Comparison of ENCODE assay signal across 16 cellular contexts in the genomic region with DNA sequence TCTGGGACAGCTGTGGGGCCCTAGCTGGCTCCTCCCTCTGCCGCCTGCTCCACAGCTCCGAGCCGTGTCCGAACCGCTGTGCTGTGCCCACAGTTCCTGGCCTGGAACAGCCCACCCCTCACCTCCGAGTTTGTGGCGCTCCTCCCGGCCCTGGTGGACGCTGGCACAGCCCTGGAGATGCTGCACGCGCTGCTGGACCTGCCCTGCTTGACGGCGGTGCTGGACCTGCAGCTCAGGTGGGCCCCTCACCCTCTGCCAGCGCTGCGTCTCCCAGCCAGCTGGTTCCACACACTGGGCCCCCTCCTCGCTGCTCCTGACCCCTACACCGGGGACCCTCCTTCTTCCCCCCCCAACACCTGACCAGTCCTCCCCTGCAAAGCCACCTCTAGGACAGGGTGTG. TPM values are rescaled to one million over a fixed set of nuclear protein-coding genes. Genes with fewer than 3 reads are reported as not detected.
DNase-seq lines count a peak whose midpoint lies in the region; ATAC-seq, FAIRE-seq and TF ChIP-seq lines count a peak whose summit lies in the region.
"Had no signal": no experiment of that assay in that cellular context is flagged by ENCODE, and none has a peak within 500 bp of the region (broad histone marks: within the 10 kb centered on the region; RNA-seq: fewer than 3 reads in every experiment).

No MANE protein-coding gene starts in this region.

- H3K4me1 ChIP-seq in K562 (replicated peaks in 1 of 2; ENCODE audit: control insufficient read depth in 2 of 2, insufficient read depth in 2 of 2, low read length in 2 of 2) (peaks cover 0 to 36% of the 10 kb centered on the region in 2 experiments; a peak in 2 of 5 replicates), sigmoid colon (peaks cover 0 to 10% (median 6%) of the 10 kb centered on the region in 4 donors)
- H3K4me1 ChIP-seq: HAP-1 had no signal

- H3K4me2 ChIP-seq in K562 (ENCODE audit: insufficient read depth, low read length): no peak overlapping the region
- H3K4me2 ChIP-seq: BLaER1 had no signal

- peaks cover 57% of the 10 kb centered on the region; the same call in 1 of the 3 replicates for H3K36me3 ChIP-seq in K562 (ENCODE audit: control insufficient read depth, insufficient read depth, low read length)
- peaks cover 33 to 91% (median 63%) of the 10 kb centered on the region in 4 donors for H3K36me3 ChIP-seq in sigmoid colon

- no peaks in the 10 kb centered on the region for H3K79me2 ChIP-seq in K562 (ENCODE audit: control insufficient read depth, insufficient read depth, low read length)

- 91% methylated on average over 12 of the region's 17 CpGs for WGBS in K562 (ENCODE audit: insufficient coverage, low coverage, missing lambda C conversion rate)
- 85 to 93% methylated on average over 17 of the region's 17 CpGs for WGBS in sigmoid colon, 2 donors

- H2AFZ ChIP-seq in K562 (ENCODE audit: low read depth, low read length): no peak overlapping the region

- H3K4me3 Mint-ChIP-seq in effector memory CD8-positive, alpha-beta T cell: no peak overlapping the region

- intact Hi-C loops in Right ventricle myocardium inferior (cut with DNase I) (no loop called here), Right ventricle myocardium superior (cut with DNase I) (no loop called here), K562 (cut with micrococcal nuclease) (no loop called here), sigmoid colon (cut with DNase I) (no loop called here)

- no peak for TF ChIP-seq RAD21 in K562 (CRISPR knock-in tag; conservative IDR thresholded peaks at IDR 0.05 in 1 of 2, IDR thresholded peaks at IDR 0.05 in 1 of 2)

- no peaks in the 10 kb centered on the region for H3K27me3 ChIP-seq in K562 (ENCODE audit: control insufficient read depth in 2 of 2, insufficient read depth in 2 of 2, low read length in 2 of 2)
- H3K27me3 ChIP-seq in sigmoid colon: no peaks in the 10 kb centered on the region
- H3K27me3 ChIP-seq: BLaER1 had no signal

- BruUV-seq in K562 (replicated peaks; lab: Mats Ljungman, UMichigan): no TSS peak

- no peaks in the 10 kb centered on the region for H3K27me3 Mint-ChIP-seq in effector memory CD8-positive, alpha-beta T cell

- TF ChIP-seq EP300 in K562 (IDR thresholded peaks at IDR 0.05; ENCODE audit: low read length) (no peak), sigmoid colon (IDR thresholded peaks at IDR 0.05) (no peak)

- no peak for FAIRE-seq in K562 (lab: Jason Lieb, UNC)
- FAIRE-seq: GM18507 had no signal

- no peak for TF ChIP-seq CTCF in K562 (IDR thresholded peaks at IDR 0.05 in 2 of 3, conservative IDR thresholded peaks at IDR 0.05 in 1 of 3; ENCODE audit: insufficient read depth in 2 of 3, low read depth in 1 of 3, low read length in 3 of 3)
- no peak for TF ChIP-seq CTCF in sigmoid colon (IDR thresholded peaks at IDR 0.05)

- H3K27ac ChIP-seq in K562 (ENCODE audit: extremely low read depth, low read depth, low read length) (no peak overlapping the region), sigmoid colon (no peak overlapping the region)
- H3K27ac ChIP-seq: BLaER1 had no signal

- no peak for TF ChIP-seq POLR2A in K562 (conservative IDR thresholded peaks at IDR 0.05)
- TF ChIP-seq POLR2A in sigmoid colon (IDR thresholded peaks at IDR 0.05): no peak

- POLR2A ChIA-PET in K562 (lab: Yijun Ruan, JAX) (interaction anchor here (0.7 to 1.2 kb wide), 2 partner anchors 12 to 41 kb away, joined by 3 to 4 read pairs; a partner anchor contains a TSS), HEK293T (lab: Yijun Ruan, JAX) (no interaction called here)

- no peaks in the 10 kb centered on the region for H4K20me1 ChIP-seq in K562 (replicated peaks; ENCODE audit: control insufficient read depth, insufficient read depth, low read length)

- no peaks in the 10 kb centered on the region for H3K9me1 ChIP-seq in K562 (ENCODE audit: control insufficient read depth, insufficient read depth, low read length)

- H3K9me3 Mint-ChIP-seq in effector memory CD8-positive, alpha-beta T cell: no peaks in the 10 kb centered on the region

- peaks cover 5 to 7% of the 10 kb centered on the region in 2 donors for H3K4me1 Mint-ChIP-seq in effector memory CD8-positive, alpha-beta T cell (ENCODE audit: low read depth in 2 of 2)

- H3K9ac ChIP-seq in K562 (ENCODE audit: insufficient read depth in 1 of 2, low read depth in 2 of 2, low read length in 2 of 2): peak overlapping the region in 1 of 2 experiments; percentile 35; a peak in 1 of 4 replicates
- H3K9ac ChIP-seq: BLaER1 had no signal

- H3K27ac Mint-ChIP-seq in effector memory CD8-positive, alpha-beta T cell: peak overlapping the region in 1 of 2 donors; percentile 58

- peaks cover 49% of the 10 kb centered on the region for H3K36me3 Mint-ChIP-seq in effector memory CD8-positive, alpha-beta T cell (ENCODE audit: insufficient read depth)

- in situ Hi-C loops in K562 (cut with MboI): no loop called here

- CTCF ChIA-PET in K562 (lab: Yijun Ruan, JAX; ENCODE audit: low intra/inter-chr PET ratio): no interaction called here
- CTCF ChIA-PET in HEK293T (lab: Yijun Ruan, JAX): interaction anchor here (0.7 kb wide), 1 partner anchor 158 kb away, joined by 3 read pairs; no protein-coding TSS in a partner anchor

- H3K9me3 ChIP-seq in K562 (replicated peaks; ENCODE audit: control insufficient read depth, insufficient read depth, low read depth, low read length): no peaks in the 10 kb centered on the region
- H3K9me3 ChIP-seq in sigmoid colon: no peaks in the 10 kb centered on the region
- H3K9me3 ChIP-seq: BLaER1, HAP-1 had no signal

- H3K4me3 ChIP-seq in K562: no peak overlapping the region
- no peak overlapping the region for H3K4me3 ChIP-seq in sigmoid colon
- H3K4me3 ChIP-seq: BLaER1, HAP-1 had no signal

- ATAC-seq in Right ventricle myocardium inferior: no peak
- no peak for ATAC-seq in Right ventricle myocardium superior (ENCODE audit: poor library complexity)
- ATAC-seq in K562: no peak
- no peak for ATAC-seq in effector memory CD8-positive, alpha-beta T cell (replicated peaks)
- ATAC-seq in esophagus mucosa: no peak

- DNase-seq in Right ventricle myocardium inferior (ENCODE audit: missing footprints) (peak; percentile 51), Right ventricle myocardium superior (no peak), K562 (ENCODE audit: extremely low read depth in 1 of 4, low spot score in 3 of 4) (no peak), sigmoid colon (peak; percentile 62), HEK293T (ENCODE audit: extremely low spot score) (no peak)
- DNase-seq in effector memory CD8-positive, alpha-beta T cell: no peak
- DNase-seq: 8988T, AML-193, Calu3, DMS 273 treated with DMSO at 0.1 percent for 48 hours, GOT3, KBM-7 had no signal

TF ChIP-seq in K562, 482 proteins besides CTCF, POLR2A, EP300 and RAD21:
- peak; percentile 24; the same call in 1 of the 2 replicates for TF ChIP-seq RBFOX2 (IDR thresholded peaks at IDR 0.05; ENCODE audit: low read depth, low read length)
- TF ChIP-seq ZNF197 (CRISPR knock-in tag; IDR thresholded peaks at IDR 0.05; ENCODE audit: low read depth): no peak

TF ChIP-seq in HEK293T, 16 proteins besides CTCF, POLR2A, EP300 and RAD21:
- TF ChIP-seq ZNF384 (IDR thresholded peaks at IDR 0.05): no peak
- TF ChIP-seq BHLHE40 (IDR thresholded peaks at IDR 0.05; ENCODE audit: borderline replicate concordance): no peak
- no peak for TF ChIP-seq SUZ12 (IDR thresholded peaks at IDR 0.05)
- no peak for TF ChIP-seq L3MBTL2 (conservative IDR thresholded peaks at IDR 0.05)
- no peak for TF ChIP-seq FOXM1 (IDR thresholded peaks at IDR 0.05; ENCODE audit: borderline replicate concordance)
- no peak for TF ChIP-seq ARNT (IDR thresholded peaks at IDR 0.05)
- no peak for TF ChIP-seq FOXA1 (IDR thresholded peaks at IDR 0.05)

RNA-seq across cellular contexts. Expression of a gene that starts 12.1 kb away (rescaled TPM):
- total RNA-seq in Right ventricle myocardium inferior (14.4 TPM), Right ventricle myocardium superior (12.7 TPM), K562 (2014; rRNA removed) (19.8 and 23.1 TPM in 2 replicates), K562 (2014; rRNA removed; fragmentation: Illumina TruSeq; extraction: Trizol) (2.7 and 3.3 TPM in 2 replicates), K562 (2015; rRNA removed; fragmentation: Illumina TruSeq; extraction: Trizol) (11.1 and 12.6 TPM in 2 replicates), K562 (2021) (25.6 and 31.1 TPM in 2 replicates), sigmoid colon (10 to 100 TPM; 17.1 to 24.6 (median 19.8) TPM), esophagus mucosa (18.0 TPM)
- 41.6 and 134 TPM in 2 replicates for total RNA-seq in K562 (2011; cell fraction: chromatin; rRNA removed; ENCODE audit: low replicate concordance)
- total RNA-seq in K562 (2011; cell fraction: nucleolus; rRNA removed): 104 and 127 TPM in 2 replicates
- 53.1 and 59.0 TPM in 2 replicates for total RNA-seq in K562 (2011; cell fraction: nucleoplasm; rRNA removed)
- polyA plus RNA-seq in K562 (2011; rRNA removed) (6.4 and 13.9 TPM in 2 replicates), K562 (2014; fragmentation: Illumina TruSeq; extraction: Trizol) (4.1 and 9.6 TPM in 2 replicates), K562 (2014; fragmentation: Nextera tagmentation; extraction: Ambion mirVana) (under 1 TPM; 0.06 to 0.98 TPM), K562 (2014; rRNA removed) (22.1 and 26.3 TPM in 2 replicates), sigmoid colon (10 to 100 TPM; 16.8 to 66.0 (median 20.3) TPM)
- 8.3 and 24.8 TPM in 2 replicates for polyA plus RNA-seq in K562 (2011; cell fraction: cytosol; rRNA removed)
- 60.3 and 105 TPM in 2 replicates for polyA plus RNA-seq in K562 (2011; cell fraction: nucleus; rRNA removed)
- polyA plus RNA-seq in K562 (2012): 21.4 and 42.0 TPM in 2 replicates
- 2.1 and 3.0 TPM in 2 replicates for polyA minus RNA-seq in K562 (2011; rRNA and poly(A)+ RNA removed)
- 8.8 and 9.3 TPM in 2 replicates for polyA minus RNA-seq in K562 (2011; cell fraction: cytosol; rRNA and poly(A)+ RNA removed)
- 28.7 and 31.2 TPM in 2 replicates for polyA minus RNA-seq in K562 (2011; cell fraction: nucleus; rRNA and poly(A)+ RNA removed)

Comparison
In these comparisons a context has a peak if more than half of its experiments do, and no peak if none do; other contexts are left out.
1. DNase-seq: peak in Right ventricle myocardium inferior (single experiment) and sigmoid colon (single experiment); none in Right ventricle myocardium superior (single experiment), K562 (0 of 4), effector memory CD8-positive, alpha-beta T cell (0 of 3) and HEK293T (single experiment).